ENCODE assay signal across 1 cellular context in the genomic region with DNA sequence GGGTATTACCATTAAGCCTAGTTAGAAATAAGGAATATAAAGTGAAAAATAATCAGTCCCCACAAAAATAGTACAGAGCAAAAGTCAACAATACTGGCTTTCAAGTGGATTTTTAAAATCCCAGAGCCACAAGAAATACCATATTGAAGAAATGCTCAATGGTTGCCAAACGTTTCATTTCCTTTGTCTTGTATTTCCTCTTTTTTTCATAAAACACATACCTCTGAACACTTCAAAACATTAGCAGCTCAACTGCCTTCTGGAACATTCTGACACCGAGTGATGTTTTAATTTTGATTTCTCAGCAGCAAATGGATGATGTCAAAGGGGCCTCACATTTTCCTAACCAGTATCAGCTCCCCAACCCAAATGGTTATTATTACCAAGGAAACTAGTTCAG.
TF ChIP-seq lines count a peak whose summit lies in the region.

No MANE protein-coding gene starts in this region.

TF ChIP-seq in SK-N-SH treated with all-trans-retinoic acid at 6 μM for 48 hours, 23 proteins besides CTCF, POLR2A, EP300 and RAD21 (continued from another document):
- TF ChIP-seq CREB5 (CRISPR knock-in tag; IDR thresholded peaks at IDR 0.05; ENCODE audit: low read depth): no peak
- TF ChIP-seq GLIS3 (CRISPR knock-in tag; IDR thresholded peaks at IDR 0.05): no peak
- TF ChIP-seq ISL1 (CRISPR knock-in tag; IDR thresholded peaks at IDR 0.05): no peak
- no peak for TF ChIP-seq TCF4 (CRISPR knock-in tag; IDR thresholded peaks at IDR 0.05; ENCODE audit: borderline replicate concordance)
- no peak for TF ChIP-seq OSR1 (CRISPR knock-in tag; IDR thresholded peaks at IDR 0.05)
- TF ChIP-seq SNAI2 (CRISPR knock-in tag; IDR thresholded peaks at IDR 0.05): no peak
- TF ChIP-seq ZFP30 (CRISPR knock-in tag; IDR thresholded peaks at IDR 0.05): no peak
- TF ChIP-seq, protein P1, sequence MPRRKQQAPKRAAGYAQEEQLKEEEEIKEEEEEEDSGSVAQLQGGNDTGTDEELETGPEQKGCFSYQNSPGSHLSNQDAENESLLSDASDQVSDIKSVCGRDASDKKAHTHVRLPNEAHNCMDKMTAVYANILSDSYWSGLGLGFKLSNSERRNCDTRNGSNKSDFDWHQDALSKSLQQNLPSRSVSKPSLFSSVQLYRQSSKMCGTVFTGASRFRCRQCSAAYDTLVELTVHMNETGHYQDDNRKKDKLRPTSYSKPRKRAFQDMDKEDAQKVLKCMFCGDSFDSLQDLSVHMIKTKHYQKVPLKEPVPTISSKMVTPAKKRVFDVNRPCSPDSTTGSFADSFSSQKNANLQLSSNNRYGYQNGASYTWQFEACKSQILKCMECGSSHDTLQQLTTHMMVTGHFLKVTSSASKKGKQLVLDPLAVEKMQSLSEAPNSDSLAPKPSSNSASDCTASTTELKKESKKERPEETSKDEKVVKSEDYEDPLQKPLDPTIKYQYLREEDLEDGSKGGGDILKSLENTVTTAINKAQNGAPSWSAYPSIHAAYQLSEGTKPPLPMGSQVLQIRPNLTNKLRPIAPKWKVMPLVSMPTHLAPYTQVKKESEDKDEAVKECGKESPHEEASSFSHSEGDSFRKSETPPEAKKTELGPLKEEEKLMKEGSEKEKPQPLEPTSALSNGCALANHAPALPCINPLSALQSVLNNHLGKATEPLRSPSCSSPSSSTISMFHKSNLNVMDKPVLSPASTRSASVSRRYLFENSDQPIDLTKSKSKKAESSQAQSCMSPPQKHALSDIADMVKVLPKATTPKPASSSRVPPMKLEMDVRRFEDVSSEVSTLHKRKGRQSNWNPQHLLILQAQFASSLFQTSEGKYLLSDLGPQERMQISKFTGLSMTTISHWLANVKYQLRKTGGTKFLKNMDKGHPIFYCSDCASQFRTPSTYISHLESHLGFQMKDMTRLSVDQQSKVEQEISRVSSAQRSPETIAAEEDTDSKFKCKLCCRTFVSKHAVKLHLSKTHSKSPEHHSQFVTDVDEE (CRISPR knock-in tag; IDR thresholded peaks at IDR 0.05): no peak
- no peak for TF ChIP-seq PATZ1 (CRISPR knock-in tag; IDR thresholded peaks at IDR 0.05; ENCODE audit: borderline replicate concordance)
- TF ChIP-seq ESRRG (CRISPR knock-in tag; IDR thresholded peaks at IDR 0.05): no peak
